ENCODE assay signal across 8 cellular contexts in genomic region chr21:14773777-14774345, GRCh38.
A peak's percentile ranks its signal among the peaks of the same experiment; 100 is the strongest.
DNase-seq lines count a peak whose midpoint lies in the region; ATAC-seq and TF ChIP-seq lines count a peak whose summit lies in the region.

No MANE protein-coding gene starts in this region.

- no peak overlapping the region for H3K4me3 ChIP-seq in adipocyte (ENCODE audit: low read length)
- H3K4me3 ChIP-seq in kidney epithelial cell (ENCODE audit: low read depth, low read length), result no peak overlapping the region

- no peaks in the 10 kb centered on the region for H3K9me3 ChIP-seq in adipocyte (ENCODE audit: control insufficient read depth, low read length)

- no peaks in the 10 kb centered on the region for H3K27me3 ChIP-seq in adipocyte (replicated peaks; ENCODE audit: control insufficient read depth, insufficient read depth, low read length)
- H3K27me3 ChIP-seq in kidney epithelial cell (ENCODE audit: control insufficient read depth, insufficient read depth, low read length), result no peaks in the 10 kb centered on the region

- H3K27ac ChIP-seq in C4-2B, result no peak overlapping the region

- no peak overlapping the region for H3K9ac ChIP-seq in adipocyte (ENCODE audit: low read length)

- H3K36me3 ChIP-seq in adipocyte (ENCODE audit: control insufficient read depth, insufficient read depth, low read length, severe bottlenecking) (no peaks in the 10 kb centered on the region), kidney epithelial cell (ENCODE audit: control insufficient read depth, insufficient read depth, low read length) (no peaks in the 10 kb centered on the region)

- ATAC-seq in HG02642 (IDR thresholded peaks at IDR 0.05; ENCODE audit: poor library complexity, unreplicated experiment) (peak; percentile 48), HG03460 (IDR thresholded peaks at IDR 0.05; ENCODE audit: unreplicated experiment) (no peak)

- TF ChIP-seq CTCF in C4-2B (conservative IDR thresholded peaks at IDR 0.05) (peak; percentile 65), kidney epithelial cell (IDR thresholded peaks at IDR 0.05; ENCODE audit: insufficient read depth, low read length, poor library complexity, severe bottlenecking) (peak; percentile 49)

- no peaks in the 10 kb centered on the region for H3K4me1 ChIP-seq in adipocyte (ENCODE audit: control insufficient read depth, insufficient read depth, low read length)

- peak; percentile 26 for DNase-seq in SW480 (ENCODE audit: low spot score)
- DNase-seq in adipocyte (ENCODE audit: low read depth), result peak; percentile 2
- no peak for DNase-seq in kidney epithelial cell (ENCODE audit: low read depth)
- peak; percentile 3 for DNase-seq in stimulated activated CD8-positive, alpha-beta memory T cell treated with anti-CD3 and anti-CD28 coated beads, Interleukin-12 subunit alpha, Interleukin-12 subunit beta, amount 100 ng/mL, for 4 hours (ENCODE audit: low read depth)
- no peak for DNase-seq in AG20443 (ENCODE audit: low spot score)

Comparison
In these comparisons a context has a peak if more than half of its experiments do, and no peak if none do; other contexts are left out.
1. DNase-seq: peak in SW480 (single experiment), adipocyte (single experiment) and stimulated activated CD8-positive, alpha-beta memory T cell treated with anti-CD3 and anti-CD28 coated beads, Interleukin-12 subunit alpha, Interleukin-12 subunit beta, amount 100 ng/mL, for 4 hours (single experiment); none in kidney epithelial cell (single experiment) and AG20443 (single experiment).